1 cellular context compared by ENCODE assay signal in genomic region chr5:35954175-35954574, GRCh38.
TF ChIP-seq lines count a peak whose summit lies in the region.

No MANE protein-coding gene starts in this region.

TF ChIP-seq in GM23338, 12 proteins besides CTCF, POLR2A, EP300 and RAD21 (continued from another document):
- no peak for TF ChIP-seq REST (IDR thresholded peaks at IDR 0.05; ENCODE audit: unreplicated experiment)
- no peak for TF ChIP-seq ETS1 (IDR thresholded peaks at IDR 0.05)
- no peak for TF ChIP-seq ZNF331 (CRISPR knock-in tag; IDR thresholded peaks at IDR 0.05; ENCODE audit: low read depth)
- TF ChIP-seq CREB1 (CRISPR knock-in tag; IDR thresholded peaks at IDR 0.05; ENCODE audit: low read depth): no peak
- TF ChIP-seq JUNB (IDR thresholded peaks at IDR 0.05; ENCODE audit: unreplicated experiment): no peak
- TF ChIP-seq EZH2 (IDR thresholded peaks at IDR 0.05; ENCODE audit: low read depth, unreplicated experiment): no peak
- no peak for TF ChIP-seq ZNF114 (CRISPR knock-in tag; IDR thresholded peaks at IDR 0.05)
